In genomic region chr9:135551456-135551855, GRCh38 we compare ENCODE assay signal across 24 cellular contexts. TPM values are rescaled to one million over a fixed set of nuclear protein-coding genes. Genes with fewer than 3 reads are reported as not detected.
DNase-seq lines count a peak whose midpoint lies in the region; ATAC-seq, FAIRE-seq and TF ChIP-seq lines count a peak whose summit lies in the region.
"Had no signal": no experiment of that assay in that cellular context is flagged by ENCODE, and none has a peak within 500 bp of the region (broad histone marks: within the 10 kb centered on the region; RNA-seq: fewer than 3 reads in every experiment).

No MANE protein-coding gene starts in this region.

- no peak for TF ChIP-seq CTCF in H1 (IDR thresholded peaks at IDR 0.05; ENCODE audit: control extremely low read depth in 1 of 3, insufficient read depth in 1 of 3, low read depth in 1 of 3, low read length in 3 of 3)
- TF ChIP-seq CTCF in suprapubic skin (IDR thresholded peaks at IDR 0.05) = no peak
- TF ChIP-seq CTCF in left ventricle myocardium inferior (IDR thresholded peaks at IDR 0.05; ENCODE audit: borderline replicate concordance) = no peak
- no peak for TF ChIP-seq CTCF in heart left ventricle (IDR thresholded peaks at IDR 0.05)

- peak overlapping the region in 5 of 11 experiments; percentile 13 to 59 (median 44); a peak in 5 of 22 replicates for H3K27ac ChIP-seq in BLaER1 treated with 17β-estradiol and CSF1 and Interleukin-3, amounts not matched to agents 10 nM and 100 nM
- no peak overlapping the region for H3K27ac ChIP-seq in H1 (ENCODE audit: low read depth, low read length)
- no peak overlapping the region for H3K27ac ChIP-seq in neuronal stem cell (replicated peaks; ENCODE audit: low read length)
- H3K27ac ChIP-seq in suprapubic skin = no peak overlapping the region
- H3K27ac ChIP-seq in left ventricle myocardium inferior (replicated peaks) = no peak overlapping the region
- no peak overlapping the region for H3K27ac ChIP-seq in heart left ventricle
- H3K27ac ChIP-seq: A549, GM23248 had no signal

- no peak for DNase-seq in H1 (ENCODE audit: low read depth in 1 of 2, low spot score in 2 of 2)
- no peak for DNase-seq in neuronal stem cell (ENCODE audit: low spot score)
- peak; percentile 52 to 78 for DNase-seq in suprapubic skin (ENCODE audit: low spot score in 2 of 2)
- no peak for DNase-seq in left ventricle myocardium inferior
- no peak for DNase-seq in T-helper 17 cell
- DNase-seq in OCI-M2 (lab: John Stamatoyannopoulos, UW; ENCODE audit: unreplicated experiment) = no peak
- DNase-seq in heart left ventricle = no peak
- DNase-seq: 8988T; ACHN; Caco-2; CD4-positive, alpha-beta T cell; DMS153; DND-41; GM23248; HFFc6 had no signal

- no peaks in the 10 kb centered on the region for H3K36me3 ChIP-seq in BLaER1 treated with 17β-estradiol and CSF1 and Interleukin-3, amounts not matched to agents 10 nM and 100 nM
- H3K36me3 ChIP-seq in H1 (ENCODE audit: control insufficient read depth in 2 of 4, insufficient read depth in 4 of 4, low read length in 3 of 4) = no peaks in the 10 kb centered on the region
- H3K36me3 ChIP-seq in neuronal stem cell (replicated peaks in 1 of 2; ENCODE audit: control insufficient read depth in 2 of 2, insufficient read depth in 2 of 2, low read length in 2 of 2) = no peaks in the 10 kb centered on the region
- no peaks in the 10 kb centered on the region for H3K36me3 ChIP-seq in suprapubic skin
- no peaks in the 10 kb centered on the region for H3K36me3 ChIP-seq in left ventricle myocardium inferior
- H3K36me3 ChIP-seq in heart left ventricle = no peaks in the 10 kb centered on the region
- H3K36me3 ChIP-seq: HAP-1 had no signal

- H3K4me1 Mint-ChIP-seq in T-helper 17 cell = no peaks in the 10 kb centered on the region
- H3K4me1 Mint-ChIP-seq: CD14-positive monocyte had no signal

- H2AK5ac ChIP-seq in H1 (ENCODE audit: low read depth, low read length) (no peak overlapping the region), neuronal stem cell (ENCODE audit: low read depth, low read length) (peak overlapping the region; percentile 52)

- no peak overlapping the region for H3K23ac ChIP-seq in H1 (ENCODE audit: insufficient read length)
- no peak overlapping the region for H3K23ac ChIP-seq in neuronal stem cell (ENCODE audit: low read depth, low read length, poor library complexity)

- H3K18ac ChIP-seq in H1 (ENCODE audit: extremely low read depth, low read length) (no peak overlapping the region), neuronal stem cell (ENCODE audit: low read length) (peak overlapping the region; percentile 64)

- H4K5ac ChIP-seq in H1 (ENCODE audit: insufficient read length, low read depth, low read length) = no peak overlapping the region

- no peak for TF ChIP-seq POLR2A in H1 (IDR thresholded peaks at IDR 0.05; ENCODE audit: control extremely low read depth in 1 of 2, low read depth in 2 of 2, low read length in 2 of 2)
- TF ChIP-seq POLR2A in suprapubic skin (IDR thresholded peaks at IDR 0.05) = no peak
- TF ChIP-seq POLR2A in heart left ventricle (IDR thresholded peaks at IDR 0.05) = no peak

- WGBS in H1 (ENCODE audit: extremely low coverage in 1 of 2, insufficient coverage in 1 of 2, insufficient read length in 1 of 2, insufficient replicate concordance in 2 of 2, low coverage in 1 of 2, low lambda C conversion rate in 2 of 2, missing lambda C conversion rate in 1 of 2), 2 experiments = 86% methylated on average over 9 of the region's 13 CpGs; no CpG with 5 or more reads in 1 of the 2 experiments
- no CpG with 5 or more reads among the region's 13 CpGs for WGBS in neuronal stem cell (ENCODE audit: extremely low coverage in 2 of 2, insufficient read length in 2 of 2, insufficient replicate concordance in 1 of 2), 2 donors
- WGBS in suprapubic skin = 85% methylated on average over 13 of the region's 13 CpGs
- WGBS in heart left ventricle, 4 donors = 86 to 90% (median 87%) methylated on average over 10 to 13 of the region's 13 CpGs; no CpG with 5 or more reads in 1 of the 4 donors

- FAIRE-seq in H1 (lab: Jason Lieb, UNC) = no peak
- FAIRE-seq: A549, G401.6, GM12878, GM19239 had no signal

- no peak overlapping the region for H3K4me3 ChIP-seq in BLaER1 treated with 17β-estradiol and CSF1 and Interleukin-3, amounts not matched to agents 10 nM and 100 nM
- H3K4me3 ChIP-seq in H1 (ENCODE audit: extremely low read depth in 1 of 4, insufficient read depth in 2 of 4, low read depth in 3 of 4, low read length in 4 of 4) (no peak overlapping the region), neuronal stem cell (ENCODE audit: low read length in 2 of 2) (no peak overlapping the region), suprapubic skin (no peak overlapping the region), left ventricle myocardium inferior (no peak overlapping the region), heart left ventricle (no peak overlapping the region)
- H3K4me3 ChIP-seq: A549, GM12878, GM23248, HAP-1 had no signal

- H3K27me3 Mint-ChIP-seq in T-helper 17 cell = peaks cover 9% of the 10 kb centered on the region

- H4K91ac ChIP-seq in H1 (replicated peaks; ENCODE audit: insufficient read length, low read length) (no peak overlapping the region), neuronal stem cell (ENCODE audit: low read depth, low read length, poor library complexity) (no peak overlapping the region)

- H3K4ac ChIP-seq in H1 (replicated peaks; ENCODE audit: insufficient read length, low read depth, low read length) = no peak overlapping the region
- H3K4ac ChIP-seq in neuronal stem cell (ENCODE audit: low read length) = no peak overlapping the region

- peak overlapping the region; percentile 66; the same call in 1 of the 2 replicates for H4K8ac ChIP-seq in H1 (ENCODE audit: extremely low read depth, insufficient read depth, low read length)
- no peak overlapping the region for H4K8ac ChIP-seq in neuronal stem cell (ENCODE audit: low read depth, low read length)

- ATAC-seq in T-helper 17 cell (no peak), heart left ventricle (no peak)
- ATAC-seq: A549, GM12878 had no signal

- POLR2A ChIA-PET in H1 (lab: Charles Lee; ENCODE audit: partially characterized antibody) = interaction anchor here (1.0 to 1.9 kb wide), 2 partner anchors 34 to 45 kb away, joined by 3 to 5 read pairs; no protein-coding TSS in a partner anchor

- no peak overlapping the region for H2BK15ac ChIP-seq in H1 (ENCODE audit: low read length)
- no peak overlapping the region for H2BK15ac ChIP-seq in neuronal stem cell (ENCODE audit: low read length)

- no peak overlapping the region for H2BK5ac ChIP-seq in H1 (ENCODE audit: low read depth, low read length)
- H2BK5ac ChIP-seq in neuronal stem cell (ENCODE audit: low read length) = no peak overlapping the region

- peak overlapping the region; percentile 23 to 82 (median 72); a peak in 21 of 22 replicates for H3K4me2 ChIP-seq in BLaER1 treated with 17β-estradiol and CSF1 and Interleukin-3, amounts not matched to agents 10 nM and 100 nM
- H3K4me2 ChIP-seq in H1 (ENCODE audit: insufficient read depth in 1 of 2, low read depth in 2 of 2, low read length in 2 of 2) = no peak overlapping the region
- no peak overlapping the region for H3K4me2 ChIP-seq in neuronal stem cell (ENCODE audit: insufficient read depth, low read length, poor library complexity, severe bottlenecking)
- H3K4me2 ChIP-seq: A549 had no signal

- no peak overlapping the region for H2BK12ac ChIP-seq in H1 (ENCODE audit: low read depth, low read length)
- H2BK12ac ChIP-seq in neuronal stem cell (ENCODE audit: low read length) = no peak overlapping the region

- H2BK120ac ChIP-seq in H1 (replicated peaks; ENCODE audit: low read depth, low read length) (no peak overlapping the region), neuronal stem cell (ENCODE audit: low read depth, low read length) (no peak overlapping the region)

- TF ChIP-seq RAD21 in H1 (IDR thresholded peaks at IDR 0.05 in 1 of 2, conservative IDR thresholded peaks at IDR 0.05 in 1 of 2; ENCODE audit: low read depth in 2 of 2, low read length in 2 of 2) = no peak

- H3K9ac ChIP-seq in BLaER1 treated with 17β-estradiol and CSF1 and Interleukin-3, amounts not matched to agents 10 nM and 100 nM = peak overlapping the region in 6 of 11 experiments; percentile 13 to 62 (median 40); a peak in 6 of 22 replicates
- H3K9ac ChIP-seq in H1 (replicated peaks in 1 of 4; ENCODE audit: extremely low read depth in 1 of 4, low read depth in 3 of 4, low read length in 3 of 4) = no peak overlapping the region
- no peak overlapping the region for H3K9ac ChIP-seq in neuronal stem cell (ENCODE audit: low read depth, low read length, poor library complexity)
- H3K9ac ChIP-seq: GM23248 had no signal

- H3K79me1 ChIP-seq in H1 (ENCODE audit: low read depth, low read length) (no peaks in the 10 kb centered on the region), neuronal stem cell (ENCODE audit: low read depth, low read length) (peaks cover 2% of the 10 kb centered on the region)

- no peaks in the 10 kb centered on the region for H3K36me3 Mint-ChIP-seq in T-helper 17 cell (ENCODE audit: low read depth)
- H3K36me3 Mint-ChIP-seq: CD14-positive monocyte had no signal

- H3K9me3 ChIP-seq in BLaER1 treated with 17β-estradiol and CSF1 and Interleukin-3, amounts not matched to agents 10 nM and 100 nM (replicated peaks in 1 of 11) = no peaks in the 10 kb centered on the region
- H3K9me3 ChIP-seq in H1 (ENCODE audit: insufficient read depth in 2 of 2, low read depth in 1 of 2, low read length in 1 of 2) (no peaks in the 10 kb centered on the region), neuronal stem cell (replicated peaks in 1 of 2; ENCODE audit: control insufficient read depth in 2 of 2, insufficient read depth in 1 of 2, low read depth in 1 of 2, low read length in 2 of 2) (no peaks in the 10 kb centered on the region), suprapubic skin (no peaks in the 10 kb centered on the region), left ventricle myocardium inferior (replicated peaks) (peaks cover 5% of the 10 kb centered on the region), T-helper 17 cell (ENCODE audit: control insufficient read depth, low read length, poor library complexity, severe bottlenecking) (no peaks in the 10 kb centered on the region), heart left ventricle (peaks cover 0 to 5% (median 0%) of the 10 kb centered on the region in 12 donors)
- H3K9me3 ChIP-seq: A549, Caco-2, HAP-1 had no signal

- TF ChIP-seq EP300 in H1 (IDR thresholded peaks at IDR 0.05; ENCODE audit: borderline replicate concordance in 1 of 2, low read depth in 2 of 2, low read length in 2 of 2) (no peak), suprapubic skin (IDR thresholded peaks at IDR 0.05) (no peak)

- H3K4me3 Mint-ChIP-seq in T-helper 17 cell = no peak overlapping the region
- H3K4me3 Mint-ChIP-seq: CD14-positive monocyte; CD4-positive, alpha-beta T cell; HFFc6 had no signal

- peaks cover 0 to 7% (median 0%) of the 10 kb centered on the region in 11 experiments; a peak in 1 of 22 replicates for H3K27me3 ChIP-seq in BLaER1 treated with 17β-estradiol and CSF1 and Interleukin-3, amounts not matched to agents 10 nM and 100 nM
- H3K27me3 ChIP-seq in H1 (replicated peaks in 1 of 4; ENCODE audit: control insufficient read depth in 3 of 4, extremely low read depth in 1 of 4, insufficient read depth in 3 of 4, low read length in 3 of 4) (no peaks in the 10 kb centered on the region; a peak in 1 of 7 replicates), neuronal stem cell (ENCODE audit: control insufficient read depth in 3 of 3, insufficient read depth in 3 of 3, low read depth in 1 of 3, low read length in 3 of 3) (peaks cover 0 to 27% (median 0%) of the 10 kb centered on the region in 3 experiments), suprapubic skin (peaks cover 16% of the 10 kb centered on the region), left ventricle myocardium inferior (ENCODE audit: low read depth) (peaks cover 19% of the 10 kb centered on the region), heart left ventricle (no peaks in the 10 kb centered on the region)

- H3K4me1 ChIP-seq in BLaER1 treated with 17β-estradiol and CSF1 and Interleukin-3, amounts not matched to agents 10 nM and 100 nM = peaks cover 10 to 28% (median 26%) of the 10 kb centered on the region in 10 experiments; a peak in 19 of 20 replicates
- peaks cover 0 to 3% (median 0%) of the 10 kb centered on the region in 4 experiments; a peak in 2 of 7 replicates for H3K4me1 ChIP-seq in H1 (replicated peaks in 1 of 4; ENCODE audit: control insufficient read depth in 3 of 4, insufficient read depth in 4 of 4, low read length in 3 of 4)
- no peaks in the 10 kb centered on the region for H3K4me1 ChIP-seq in neuronal stem cell (ENCODE audit: control insufficient read depth in 2 of 2, insufficient read depth in 1 of 2, low read depth in 1 of 2, low read length in 2 of 2)
- H3K4me1 ChIP-seq in suprapubic skin = no peaks in the 10 kb centered on the region
- no peaks in the 10 kb centered on the region for H3K4me1 ChIP-seq in left ventricle myocardium inferior
- H3K4me1 ChIP-seq in heart left ventricle = no peaks in the 10 kb centered on the region
- H3K4me1 ChIP-seq: Caco-2, HAP-1 had no signal

- H3K23me2 ChIP-seq in H1 (ENCODE audit: low read depth, low read length) = no peaks in the 10 kb centered on the region; the same call in 1 of the 2 replicates

- H4K20me1 ChIP-seq in BLaER1 treated with 17β-estradiol and CSF1 and Interleukin-3, amounts not matched to agents 10 nM and 100 nM = peaks cover 0 to 10% (median 0%) of the 10 kb centered on the region in 11 experiments; a peak in 6 of 22 replicates
- no peaks in the 10 kb centered on the region for H4K20me1 ChIP-seq in H1 (replicated peaks in 1 of 2; ENCODE audit: control insufficient read depth in 1 of 2, insufficient read depth in 2 of 2, low read length in 2 of 2)

- intact Hi-C loops in left ventricle myocardium inferior (cut with micrococcal nuclease) (no loop called here), heart left ventricle (cut with DNase I) (no loop called here)

- H2AFZ ChIP-seq in H1 (ENCODE audit: low read length) (no peak overlapping the region), neuronal stem cell (ENCODE audit: low read length) (no peak overlapping the region)
- H2AFZ ChIP-seq: GM23248 had no signal

- H2BK20ac ChIP-seq in H1 (ENCODE audit: low read length) = no peak overlapping the region

- no peaks in the 10 kb centered on the region for H3K79me2 ChIP-seq in H1 (ENCODE audit: control insufficient read depth in 1 of 2, insufficient read depth in 2 of 2, low read length in 2 of 2)

- H3K14ac ChIP-seq in H1 (ENCODE audit: insufficient read length) (no peak overlapping the region), neuronal stem cell (ENCODE audit: low read length) (no peak overlapping the region)

- H3K27ac Mint-ChIP-seq in T-helper 17 cell = no peak overlapping the region
- H3K27ac Mint-ChIP-seq: CD14-positive monocyte; CD4-positive, alpha-beta T cell; HFFc6 had no signal

- no peak overlapping the region for H3K56ac ChIP-seq in H1 (replicated peaks; ENCODE audit: insufficient read length, low read depth, low read length)

- CTCF ChIA-PET in H1 (lab: Charles Lee; ENCODE audit: partially characterized antibody) = interaction anchor here (1.5 to 2.1 kb wide), 4 partner anchors 14 to 246 kb away, joined by 4 to 10 read pairs (median 6); no protein-coding TSS in a partner anchor

RNA-seq across cellular contexts. Expression of gene OBP2A, which starts 5.5 kb away (rescaled TPM):
- not detected in 2 replicates for total RNA-seq in H1 (2021; fragmentation: NEBNext Ultra II Directional; extraction: Animal tissue kit (Norgen Biotek cat#: 25700))
- not detected in 2 replicates for polyA plus RNA-seq in H1 (2011; rRNA removed)
- polyA plus RNA-seq in H1 (2011; cell fraction: cytosol; rRNA removed) = not detected
- polyA plus RNA-seq in H1 (2011; cell fraction: nucleus; rRNA removed) = not detected
- not detected in 4 replicates for polyA plus RNA-seq in H1 (2012, experiment 1 of 2)
- polyA plus RNA-seq in H1 (2012, experiment 2 of 2) = not detected
- not detected for polyA plus RNA-seq in H1 (2013, experiment 1 of 2)
- polyA plus RNA-seq in H1 (2013, experiment 2 of 2) = not detected
- not detected in 2 replicates for polyA minus RNA-seq in H1 (2011; rRNA and poly(A)+ RNA removed)
- not detected for polyA minus RNA-seq in H1 (2011; cell fraction: cytosol; rRNA and poly(A)+ RNA removed)
- not detected for polyA minus RNA-seq in H1 (2011; cell fraction: nucleus; rRNA and poly(A)+ RNA removed)
- polyA plus RNA-seq in neuronal stem cell (2013, experiment 1 of 2) = not detected
- not detected for polyA plus RNA-seq in neuronal stem cell (2013, experiment 2 of 2)
- 1 to 10 TPM in 3 of 4 donors, not detected in 1; 1.0 to 3.9 (median 1.7) TPM for total RNA-seq in suprapubic skin
- not detected for total RNA-seq in left ventricle myocardium inferior
- total RNA-seq in T-helper 17 cell = not detected
- not detected for total RNA-seq in heart left ventricle
- not detected for polyA plus RNA-seq in heart left ventricle
- total RNA-seq: Caco-2; CD4-positive, alpha-beta T cell; GM12878; GM23248; H4; HFFc6 had no signal
- polyA plus RNA-seq: A549, BJ, CD14-positive monocyte, GM12878, GM23248 had no signal

RNA-seq across cellular contexts. Expression of gene PAEP, which starts 10.1 kb away (rescaled TPM):
- total RNA-seq in H1 (2021; fragmentation: NEBNext Ultra II Directional; extraction: Animal tissue kit (Norgen Biotek cat#: 25700)) = not detected in 2 replicates
- polyA plus RNA-seq in H1 (2011; rRNA removed) = 0.19 TPM in 1 of 2 replicates, not detected in the other
- not detected for polyA plus RNA-seq in H1 (2011; cell fraction: cytosol; rRNA removed)
- polyA plus RNA-seq in H1 (2011; cell fraction: nucleus; rRNA removed) = not detected
- not detected in 4 replicates for polyA plus RNA-seq in H1 (2012, experiment 1 of 2)
- polyA plus RNA-seq in H1 (2012, experiment 2 of 2) = not detected
- not detected for polyA plus RNA-seq in H1 (2013, experiment 1 of 2)
- 0.13 TPM for polyA plus RNA-seq in H1 (2013, experiment 2 of 2)
- not detected in 2 replicates for polyA minus RNA-seq in H1 (2011; rRNA and poly(A)+ RNA removed)
- not detected for polyA minus RNA-seq in H1 (2011; cell fraction: cytosol; rRNA and poly(A)+ RNA removed)
- not detected for polyA minus RNA-seq in H1 (2011; cell fraction: nucleus; rRNA and poly(A)+ RNA removed)
- polyA plus RNA-seq in neuronal stem cell (2013, experiment 1 of 2) = not detected
- not detected for polyA plus RNA-seq in neuronal stem cell (2013, experiment 2 of 2)
- total RNA-seq in suprapubic skin = 1 to 10 TPM in 1 of 4 donors, not detected in 3; 5.6 TPM
- not detected for total RNA-seq in left ventricle myocardium inferior
- not detected for total RNA-seq in T-helper 17 cell
- total RNA-seq in heart left ventricle = not detected
- not detected for polyA plus RNA-seq in heart left ventricle
- total RNA-seq: Caco-2; CD4-positive, alpha-beta T cell; GM12878; GM23248; HFFc6 had no signal
- polyA plus RNA-seq: A549, BJ, CD14-positive monocyte, GM12878, GM23248 had no signal

RNA-seq across cellular contexts. Expression of gene LCN1, which starts 30.2 kb away (rescaled TPM):
- total RNA-seq in H1 (2021; fragmentation: NEBNext Ultra II Directional; extraction: Animal tissue kit (Norgen Biotek cat#: 25700)) = not detected in 2 replicates
- polyA plus RNA-seq in H1 (2011; rRNA removed) (not detected in 2 replicates), heart left ventricle (under 1 TPM in 1 of 2 donors, not detected in 1; 0.50 TPM)
- not detected for polyA plus RNA-seq in H1 (2011; cell fraction: cytosol; rRNA removed)
- not detected for polyA plus RNA-seq in H1 (2011; cell fraction: nucleus; rRNA removed)
- polyA plus RNA-seq in H1 (2012, experiment 1 of 2) = 0.24 TPM in 1 of 4 replicates, not detected in the others
- polyA plus RNA-seq in H1 (2012, experiment 2 of 2) = not detected
- 0.20 TPM for polyA plus RNA-seq in H1 (2013, experiment 1 of 2)
- not detected for polyA plus RNA-seq in H1 (2013, experiment 2 of 2)
- polyA minus RNA-seq in H1 (2011; rRNA and poly(A)+ RNA removed) = not detected in 2 replicates
- polyA minus RNA-seq in H1 (2011; cell fraction: cytosol; rRNA and poly(A)+ RNA removed) = not detected
- polyA minus RNA-seq in H1 (2011; cell fraction: nucleus; rRNA and poly(A)+ RNA removed) = not detected
- polyA plus RNA-seq in neuronal stem cell (2013, experiment 1 of 2) = not detected
- polyA plus RNA-seq in neuronal stem cell (2013, experiment 2 of 2) = not detected
- total RNA-seq in suprapubic skin (not detected), left ventricle myocardium inferior (not detected), T-helper 17 cell (not detected), heart left ventricle (under 1 TPM in 2 of 9 donors, not detected in 7; 0.33 to 0.37 TPM)
- total RNA-seq: Caco-2; CD4-positive, alpha-beta T cell; GM12878; GM23248; H4 had no signal
- polyA plus RNA-seq: A549, BJ, CD14-positive monocyte, GM12878, GM23248 had no signal

RNA-seq across cellular contexts. Expression of gene MRPS2, which starts 51.0 kb away (rescaled TPM):
- total RNA-seq in H1 (2021; fragmentation: NEBNext Ultra II Directional; extraction: Animal tissue kit (Norgen Biotek cat#: 25700)) = 78.6 and 78.8 TPM in 2 replicates
- 476 and 530 TPM in 2 replicates for polyA plus RNA-seq in H1 (2011; rRNA removed)
- 259 TPM for polyA plus RNA-seq in H1 (2011; cell fraction: cytosol; rRNA removed)
- polyA plus RNA-seq in H1 (2011; cell fraction: nucleus; rRNA removed) = 320 TPM
- 55.2 to 114 TPM (median 111 TPM) in 4 replicates for polyA plus RNA-seq in H1 (2012, experiment 1 of 2)
- 122 TPM for polyA plus RNA-seq in H1 (2012, experiment 2 of 2)
- 112 TPM for polyA plus RNA-seq in H1 (2013, experiment 1 of 2)
- polyA plus RNA-seq in H1 (2013, experiment 2 of 2) = 119 TPM
- polyA minus RNA-seq in H1 (2011; rRNA and poly(A)+ RNA removed) = 161 and 164 TPM in 2 replicates
- polyA minus RNA-seq in H1 (2011; cell fraction: cytosol; rRNA and poly(A)+ RNA removed) = 116 TPM
- 86.0 TPM for polyA minus RNA-seq in H1 (2011; cell fraction: nucleus; rRNA and poly(A)+ RNA removed)
- 88.3 TPM for polyA plus RNA-seq in neuronal stem cell (2013, experiment 1 of 2)
- 78.9 TPM for polyA plus RNA-seq in neuronal stem cell (2013, experiment 2 of 2)
- 10 to 100 TPM; 51.5 to 61.7 (median 55.1) TPM for total RNA-seq in suprapubic skin
- 42.6 TPM for total RNA-seq in left ventricle myocardium inferior
- total RNA-seq in T-helper 17 cell = 10 to 100 TPM; 22.3 to 25.0 TPM
- 10 to 100 TPM; 34.1 to 95.2 (median 46.5) TPM for total RNA-seq in heart left ventricle
- 10 to 100 TPM; 48.7 to 95.0 TPM for polyA plus RNA-seq in heart left ventricle

Comparison
In these comparisons a context has a peak if more than half of its experiments do, and no peak if none do; other contexts are left out.
1. H3K4me2 ChIP-seq: peak in BLaER1 treated with 17β-estradiol and CSF1 and Interleukin-3, amounts not matched to agents 10 nM and 100 nM (11 of 11); none in H1 (0 of 2) and neuronal stem cell (single experiment).
2. H3K9ac ChIP-seq: peak in BLaER1 treated with 17β-estradiol and CSF1 and Interleukin-3, amounts not matched to agents 10 nM and 100 nM (6 of 11); none in H1 (0 of 4) and neuronal stem cell (single experiment).
3. DNase-seq: peak in suprapubic skin (2 of 2); none in H1 (0 of 2), neuronal stem cell (single experiment), left ventricle myocardium inferior (single experiment), T-helper 17 cell (0 of 3), OCI-M2 (single experiment) and heart left ventricle (0 of 5).